ENCODE assay signal across 30 cellular contexts in the genomic region with DNA sequence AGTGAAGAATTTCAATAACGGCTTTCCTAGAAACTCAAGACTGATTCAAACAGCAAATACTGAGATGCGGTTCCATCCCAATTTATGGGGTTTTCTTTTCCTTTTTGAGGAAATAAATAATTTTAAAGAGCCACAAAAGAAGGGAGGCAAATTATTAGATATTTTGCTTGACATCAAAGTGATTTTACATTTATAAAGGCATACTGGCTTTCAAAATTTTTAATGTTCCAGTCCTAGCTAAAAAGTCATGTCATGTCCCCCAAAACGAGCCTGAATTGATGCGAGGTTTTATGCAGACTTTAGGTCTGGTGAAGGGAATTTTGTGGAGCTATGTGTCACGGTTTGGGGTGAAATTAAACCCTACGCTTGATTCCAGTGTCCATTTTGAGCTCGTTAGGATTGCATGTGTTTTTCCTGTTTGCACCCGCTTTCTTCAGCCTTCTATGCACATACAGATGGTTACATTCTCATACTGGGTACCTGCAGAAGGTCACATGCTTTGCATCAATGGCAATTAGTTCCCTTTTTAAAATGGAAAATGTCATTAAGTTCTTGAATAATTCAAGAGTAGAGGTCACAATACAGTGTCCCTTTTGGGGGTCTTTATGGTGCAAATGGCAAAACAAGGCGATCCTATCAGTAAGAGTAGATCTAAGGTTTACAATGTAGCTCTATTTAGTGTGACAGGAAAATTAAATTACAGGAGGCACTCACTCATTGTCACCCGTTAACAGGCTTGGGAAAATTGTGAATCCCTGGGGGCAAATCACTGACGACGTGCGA. TPM values are rescaled to one million over a fixed set of nuclear protein-coding genes. Genes with fewer than 3 reads are reported as not detected.
"Had no signal": no experiment of that assay in that cellular context is flagged by ENCODE, and none has a peak within 500 bp of the region (broad histone marks: within the 10 kb centered on the region; RNA-seq: fewer than 3 reads in every experiment).

No MANE protein-coding gene starts in this region.

- H3K4me3 Mint-ChIP-seq: activated naive CD8-positive, alpha-beta T cell treated with anti-CD3 and anti-CD28 coated beads, Interleukin-2, amount 10 ng/mL, durations not matched to agents 7 days and 5 days; activated T-cell treated with anti-CD3 and anti-CD28 coated beads, Interleukin-2, amount 50 U/mL, for 4 hours; mesothelial cell of epicardium; natural killer cell; stimulated activated naive CD8-positive, alpha-beta T cell treated with anti-CD3 and anti-CD28 coated beads, Interleukin-15, Interleukin-2, amounts not matched to agents 100 ng/mL and 50 ng/mL, for 24 hours; T-cell; T-helper 2 cell treated with Interferon-gamma antibody and Interleukin-4, amounts not matched to agents 5 μg/mL and 100 μg/mL, for 36 hours had no signal

- H3K4me3 ChIP-seq: psoas muscle, thyroid gland had no signal

- H3K4me1 ChIP-seq: psoas muscle had no signal

- H3K27ac Mint-ChIP-seq: activated naive CD8-positive, alpha-beta T cell treated with anti-CD3 and anti-CD28 coated beads, Interleukin-2, amount 10 ng/mL, durations not matched to agents 7 days and 5 days; activated T-helper 2 cell treated with anti-CD3 and anti-CD28 coated beads, Interferon-gamma antibody, Interleukin-2, Interleukin-4, amounts not matched to agents 10 μg/mL and 5 μg/mL and 100 μg/mL, durations not matched to agents 14 hours and 24 hours and 36 hours; mesothelial cell of epicardium; natural killer cell; stimulated activated naive CD8-positive, alpha-beta T cell treated with anti-CD3 and anti-CD28 coated beads, Interleukin-15, Interleukin-2, amounts not matched to agents 100 ng/mL and 50 ng/mL, for 24 hours; T-cell; T-helper 2 cell treated with Interferon-gamma antibody and Interleukin-4, amounts not matched to agents 5 μg/mL and 100 μg/mL, for 36 hours had no signal

- H3K4me1 Mint-ChIP-seq: activated naive CD8-positive, alpha-beta T cell treated with anti-CD3 and anti-CD28 coated beads, Interleukin-2, amount 10 ng/mL, durations not matched to agents 7 days and 5 days; mesothelial cell of epicardium; natural killer cell; T-cell had no signal

- H3K27ac ChIP-seq: psoas muscle, thyroid gland, WERI-Rb-1 had no signal

- H3K9me3 ChIP-seq: psoas muscle, thyroid gland had no signal

- DNase-seq: activated CD4-positive, alpha-beta T cell treated with anti-CD3 and anti-CD28 coated beads for 1 hour; activated CD8-positive, alpha-beta memory T cell treated with anti-CD3 and anti-CD28 coated beads for 24 hours; activated CD8-positive, alpha-beta memory T cell treated with anti-CD3 and anti-CD28 coated beads, Interleukin-2, amount 50 U/mL, for 4 hours; activated naive CD4-positive, alpha-beta T cell; activated naive CD8-positive, alpha-beta T cell treated with anti-CD3 and anti-CD28 coated beads, Interleukin-2, amount 10 ng/mL, durations not matched to agents 7 days and 5 days; activated T-cell treated with anti-CD3 and anti-CD28 coated beads, Interleukin-2, amount 50 U/mL, for 4 hours; amygdala; cortex of kidney; foreskin fibroblast; left ventricle myocardium superior; mammary epithelial cell; natural killer cell; psoas muscle; right cardiac atrium; stimulated activated CD4-positive, alpha-beta T cell treated with anti-CD3 and anti-CD28 coated beads, Interleukin-12 subunit alpha, Interleukin-12 subunit beta, amount 100 ng/mL, for 4 hours; stimulated activated CD4-positive, alpha-beta T cell treated with anti-CD3 and anti-CD28 coated beads, Interleukin-4, amount 100 ng/mL, for 4 hours; substantia nigra; T-cell; thyroid gland; WERI-Rb-1 had no signal

- H3K36me3 ChIP-seq: thyroid gland, WERI-Rb-1 had no signal

- H3K9me3 Mint-ChIP-seq: activated naive CD8-positive, alpha-beta T cell treated with anti-CD3 and anti-CD28 coated beads, Interleukin-2, amount 10 ng/mL, durations not matched to agents 7 days and 5 days; activated T-cell treated with anti-CD3 and anti-CD28 coated beads, Interleukin-2, amount 50 U/mL, for 4 hours; activated T-helper 2 cell treated with anti-CD3 and anti-CD28 coated beads, Interferon-gamma antibody, Interleukin-2, Interleukin-4, amounts not matched to agents 10 μg/mL and 5 μg/mL and 100 μg/mL, durations not matched to agents 14 hours and 24 hours and 36 hours; mesothelial cell of epicardium; natural killer cell; stimulated activated naive CD8-positive, alpha-beta T cell treated with anti-CD3 and anti-CD28 coated beads, Interleukin-15, Interleukin-2, amounts not matched to agents 100 ng/mL and 50 ng/mL, for 24 hours; T-helper 2 cell treated with Interferon-gamma antibody and Interleukin-4, amounts not matched to agents 5 μg/mL and 100 μg/mL, for 36 hours had no signal

- H3K36me3 Mint-ChIP-seq: activated naive CD8-positive, alpha-beta T cell treated with anti-CD3 and anti-CD28 coated beads, Interleukin-2, amount 10 ng/mL, durations not matched to agents 7 days and 5 days; mesothelial cell of epicardium; natural killer cell; T-cell had no signal

- ATAC-seq: activated T-cell treated with anti-CD3 and anti-CD28 coated beads, Interleukin-2, amount 50 U/mL, for 4 hours; left ventricle myocardium superior; natural killer cell; psoas muscle; right cardiac atrium; T-cell had no signal

RNA-seq across cellular contexts. Expression of a gene that starts 17.3 kb away (rescaled TPM):
- total RNA-seq: activated naive CD8-positive, alpha-beta T cell treated with anti-CD3 and anti-CD28 coated beads, Interleukin-2, amount 10 ng/mL, durations not matched to agents 7 days and 5 days; activated T-cell treated with anti-CD3 and anti-CD28 coated beads, Interleukin-2, amount 50 U/mL, for 4 hours; activated T-helper 2 cell treated with anti-CD3 and anti-CD28 coated beads, Interferon-gamma antibody, Interleukin-2, Interleukin-4, amounts not matched to agents 10 μg/mL and 5 μg/mL and 100 μg/mL, durations not matched to agents 14 hours and 24 hours and 36 hours; cerebellum; epithelial cell of proximal tubule; fibroblast of lung; left ventricle myocardium superior; mesothelial cell of epicardium; natural killer cell; osteocyte; psoas muscle; right cardiac atrium; skeletal muscle tissue; ureter had no signal
- polyA plus RNA-seq: fibroblast of lung, right cardiac atrium had no signal
